Comparison of ENCODE assay signal across 1 cellular context in the genomic region with DNA sequence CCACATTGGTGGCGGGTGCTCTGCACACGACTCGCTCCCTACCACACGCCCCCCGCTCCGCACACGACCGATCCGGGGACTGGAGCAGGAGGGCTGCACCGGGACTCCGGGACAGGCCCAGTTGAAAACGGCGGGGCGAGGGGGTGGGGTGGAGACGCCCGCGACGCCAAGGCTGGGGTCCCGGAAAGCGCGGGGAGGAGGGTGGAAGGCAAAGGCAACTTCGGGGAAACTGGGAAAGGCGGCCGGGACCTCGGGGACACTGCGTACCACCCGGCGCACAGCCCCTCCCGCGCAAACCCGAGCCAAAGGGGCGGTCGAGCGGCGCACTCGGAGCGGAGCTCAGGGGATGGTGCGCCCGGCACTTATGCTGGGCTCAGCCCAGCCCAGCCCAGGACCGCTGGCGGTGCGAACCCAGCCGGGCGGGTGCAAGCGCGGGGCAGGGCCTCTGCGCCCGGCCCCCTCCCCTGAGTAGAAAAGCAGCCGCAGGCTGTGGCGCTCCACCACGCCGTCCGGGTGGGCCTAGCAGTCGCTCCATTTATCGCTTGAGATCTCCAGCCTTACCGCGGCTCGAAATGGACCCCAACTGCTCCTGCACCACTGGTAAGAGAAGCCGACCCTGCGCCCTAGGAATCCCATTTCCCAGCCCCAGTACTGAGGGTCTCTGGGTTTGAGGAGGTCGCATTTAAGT.
TF ChIP-seq lines count a peak whose summit lies in the region.

TSS of gene MT1M (plus strand) at position 500 of the 688 bp plus-strand sequence. CDS start at position 573, 73 bp downstream.

TF ChIP-seq in endothelial cell of umbilical vein, 7 proteins besides CTCF, POLR2A, EP300 and RAD21 (continued from another document):
- TF ChIP-seq MAX (IDR thresholded peaks at IDR 0.05; ENCODE audit: insufficient read depth, insufficient read length) = no peak
- TF ChIP-seq GATA2 (IDR thresholded peaks at IDR 0.05; ENCODE audit: insufficient read depth, insufficient read length, low read depth, low read length) = no peak
- TF ChIP-seq FOS (IDR thresholded peaks at IDR 0.05; ENCODE audit: borderline replicate concordance, insufficient read depth, low read length) = no peak
- TF ChIP-seq JUN (IDR thresholded peaks at IDR 0.05; ENCODE audit: borderline replicate concordance, insufficient read depth, insufficient read length, low read depth) = no peak
- no peak for TF ChIP-seq EZH2 (IDR thresholded peaks at IDR 0.05; ENCODE audit: borderline replicate concordance, low read depth, low read length, severe bottlenecking)
TF ChIP-seq in endothelial cell of umbilical vein: peak in this region for 0.
